27 cellular contexts compared by ENCODE assay signal in the genomic region with DNA sequence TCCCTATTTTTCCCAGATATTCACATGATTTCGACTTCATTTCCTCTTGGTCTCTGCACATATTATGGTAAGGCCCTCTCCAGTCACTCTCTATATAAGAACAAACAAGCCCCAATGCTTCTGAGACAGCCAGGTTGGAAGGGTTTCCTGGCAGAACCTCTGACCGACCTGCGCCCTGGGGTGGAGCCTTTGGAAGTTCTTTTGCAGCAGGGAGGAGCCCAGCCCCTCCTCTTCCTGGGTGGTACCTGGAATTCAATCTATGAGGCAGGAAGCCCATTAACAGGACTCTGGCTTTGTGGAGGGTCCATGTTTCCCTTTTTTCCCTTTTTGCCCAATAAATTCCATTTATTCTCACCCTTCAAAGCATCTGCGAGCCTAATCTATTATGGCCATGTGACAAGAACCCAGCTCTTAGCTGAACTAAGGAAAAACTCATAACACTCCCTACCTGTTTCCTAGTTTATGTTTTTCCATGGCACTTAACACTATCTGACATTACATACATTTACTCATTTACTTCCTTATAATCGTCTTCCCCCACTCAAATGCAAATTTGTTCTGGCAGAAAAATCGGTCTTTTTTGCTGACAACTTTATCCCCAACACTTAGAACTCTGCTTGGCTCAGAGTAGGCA.
"Had no signal": no experiment of that assay in that cellular context is flagged by ENCODE, and none has a peak within 500 bp of the region (broad histone marks: within the 10 kb centered on the region; RNA-seq: fewer than 3 reads in every experiment).

No MANE protein-coding gene starts in this region.

- H3K9me3 ChIP-seq: esophagus squamous epithelium, heart right ventricle, lower lobe of right lung, right lobe of liver, stomach, thyroid gland, upper lobe of left lung had no signal

- H2AFZ ChIP-seq: parathyroid adenoma had no signal

- DNase-seq: cortex of kidney; effector memory CD8-positive, alpha-beta T cell; erythroblast; esophagus squamous epithelium; foreskin melanocyte; glutamatergic neuron; heart right ventricle; hippocampal formation; left cardiac atrium; left ventricle myocardium superior; lower lobe of right lung; natural killer cell; occipital lobe; right lobe of liver; stimulated activated CD4-positive, alpha-beta T cell treated with anti-CD3 and anti-CD28 coated beads, Interleukin-12 subunit alpha, Interleukin-12 subunit beta, amount 100 ng/mL, for 4 hours; stimulated activated CD4-positive, alpha-beta T cell treated with anti-CD3 and anti-CD28 coated beads, Interleukin-1b, Interleukin-23, amount 100 ng/mL, for 48 hours; stimulated activated CD4-positive, alpha-beta T cell treated with anti-CD3 and anti-CD28 coated beads, Interleukin-4, amount 100 ng/mL, for 24 hours; stimulated activated naive CD4-positive, alpha-beta T cell treated with Interleukin-2 at 50 U/mL for 16 hours; stomach; thyroid gland; upper lobe of left lung had no signal

- H3K27me3 ChIP-seq: right lobe of liver, stomach, thyroid gland, upper lobe of left lung had no signal

- H3K4me1 ChIP-seq: esophagus squamous epithelium, heart right ventricle, lower lobe of right lung, parathyroid adenoma, right lobe of liver, stomach, thyroid gland, upper lobe of left lung had no signal

- H3K36me3 ChIP-seq: esophagus squamous epithelium, heart right ventricle, lower lobe of right lung, right lobe of liver, stomach, thyroid gland, upper lobe of left lung had no signal

- H3K79me2 ChIP-seq: parathyroid adenoma had no signal

- H3K4me3 ChIP-seq: esophagus squamous epithelium, heart right ventricle, lower lobe of right lung, right lobe of liver, smooth muscle cell, stomach, thyroid gland, upper lobe of left lung had no signal

- FAIRE-seq: endometrium, islet of Langerhans, urothelium cell line had no signal

- H3K4me2 ChIP-seq: smooth muscle cell had no signal

- ATAC-seq: effector memory CD8-positive, alpha-beta T cell; heart right ventricle; left cardiac atrium; left ventricle myocardium superior; lower lobe of right lung; natural killer cell; right lobe of liver; stimulated activated effector memory CD8-positive, alpha-beta T cell treated with anti-CD3 and anti-CD28 coated beads, Interleukin-12 subunit alpha, Interleukin-12 subunit beta, amount 100 ng/mL, for 72 hours had no signal

- H3K9ac ChIP-seq: parathyroid adenoma had no signal

- H3K27ac ChIP-seq: esophagus squamous epithelium, heart right ventricle, lower lobe of right lung, parathyroid adenoma, right lobe of liver, stomach, thyroid gland, upper lobe of left lung had no signal
